Comparison of ENCODE assay signal across 10 cellular contexts in genomic region chr11:59666969-59667368, GRCh38. TPM values are rescaled to one million over a fixed set of nuclear protein-coding genes. Genes with fewer than 3 reads are reported as not detected.
A peak's percentile ranks its signal among the peaks of the same experiment; 100 is the strongest.
DNase-seq lines count a peak whose midpoint lies in the region; ATAC-seq and TF ChIP-seq lines count a peak whose summit lies in the region.
"Had no signal": no experiment of that assay in that cellular context is flagged by ENCODE, and none has a peak within 500 bp of the region (broad histone marks: within the 10 kb centered on the region; RNA-seq: fewer than 3 reads in every experiment).

No MANE protein-coding gene starts in this region.

- peak overlapping the region; percentile 96 for H3K27ac ChIP-seq in GM23248
- no peak overlapping the region for H3K27ac ChIP-seq in PC-9
- H3K27ac ChIP-seq in gastrocnemius medialis: peak overlapping the region in 3 of 4 donors; percentile 95 to 99 (median 98)

- peak; percentile 57 for DNase-seq in GM23248
- no peak for DNase-seq in PC-9
- no peak for DNase-seq in epithelial cell of proximal tubule (ENCODE audit: low read depth)
- no peak for DNase-seq in gastrocnemius medialis
- no peak for DNase-seq in left lobe of liver (ENCODE audit: low spot score)
- DNase-seq in midbrain (lab: John Stamatoyannopoulos, UW): no peak
- no peak for DNase-seq in NCI-H526 treated with DMSO at 0.1 percent for 48 hours (lab: John Stamatoyannopoulos, UW)
- DNase-seq: NCI-H226 had no signal

- H3K9ac ChIP-seq in GM23248: peak overlapping the region; percentile 92

- H3K4me3 ChIP-seq in GM23248: peak overlapping the region; percentile 84
- peak overlapping the region; percentile 81; the same call in 1 of the 2 replicates for H3K4me3 ChIP-seq in PC-9
- H3K4me3 ChIP-seq in epithelial cell of proximal tubule (ENCODE audit: low read depth, low read length): peak overlapping the region; percentile 87
- no peak overlapping the region for H3K4me3 ChIP-seq in gastrocnemius medialis

- TF ChIP-seq CTCF in PC-9 (conservative IDR thresholded peaks at IDR 0.05) (no peak), epithelial cell of proximal tubule (conservative IDR thresholded peaks at IDR 0.05; ENCODE audit: low read depth, low read length) (no peak), gastrocnemius medialis (IDR thresholded peaks at IDR 0.05 in 4 of 5, conservative IDR thresholded peaks at IDR 0.05 in 1 of 5) (no peak)

- H3K9me2 ChIP-seq in GM23248 (ENCODE audit: insufficient read depth) (no peaks in the 10 kb centered on the region), PC-9 (ENCODE audit: insufficient read depth) (no peaks in the 10 kb centered on the region)

- H3K36me3 ChIP-seq in GM23248 (ENCODE audit: low read depth) (peaks cover 47% of the 10 kb centered on the region), PC-9 (ENCODE audit: low read depth) (peaks cover 36% of the 10 kb centered on the region), gastrocnemius medialis (peaks cover 0 to 45% of the 10 kb centered on the region in 2 donors)

- ATAC-seq in gastrocnemius medialis (no peak), left lobe of liver (no peak)

- H3K79me2 ChIP-seq in GM23248 (ENCODE audit: insufficient read depth) (peaks cover 67% of the 10 kb centered on the region), PC-9 (ENCODE audit: low read depth) (peaks cover 53% of the 10 kb centered on the region)

- peaks cover 19% of the 10 kb centered on the region for H3K4me1 ChIP-seq in GM23248 (ENCODE audit: insufficient read depth)
- peaks cover 25% of the 10 kb centered on the region for H3K4me1 ChIP-seq in PC-9 (replicated peaks; ENCODE audit: insufficient read depth)
- H3K4me1 ChIP-seq in gastrocnemius medialis: peaks cover 19 to 30% of the 10 kb centered on the region in 2 donors

- H3K27me3 ChIP-seq in GM23248 (replicated peaks; ENCODE audit: insufficient read depth): no peaks in the 10 kb centered on the region
- H3K27me3 ChIP-seq in PC-9 (ENCODE audit: insufficient read depth, low read depth): no peaks in the 10 kb centered on the region
- no peaks in the 10 kb centered on the region for H3K27me3 ChIP-seq in gastrocnemius medialis

- in situ Hi-C loops in GM23248 (cut with MboI) (no loop called here), gastrocnemius medialis (cut with MboI; ENCODE audit: low sequenced_read_pairs in 4 of 4) (loop anchor here in 3 of 4 donors (5.0 to 10.0 kb wide), 3 partner anchors 50 to 130 kb away; partner anchors contain the start of gene OSBP (in 2 of the 3))

- H3K9me3 ChIP-seq in GM23248 (ENCODE audit: low read depth): no peaks in the 10 kb centered on the region
- H3K9me3 ChIP-seq in PC-9 (ENCODE audit: insufficient read depth, low read depth): no peaks in the 10 kb centered on the region
- no peaks in the 10 kb centered on the region for H3K9me3 ChIP-seq in gastrocnemius medialis

- H4K20me1 ChIP-seq in GM23248 (ENCODE audit: insufficient read depth) (no peaks in the 10 kb centered on the region), PC-9 (ENCODE audit: insufficient read depth) (peaks cover 25% of the 10 kb centered on the region)

- peaks cover 25% of the 10 kb centered on the region for H3F3A ChIP-seq in GM23248 (ENCODE audit: insufficient read depth)
- H3F3A ChIP-seq in PC-9 (ENCODE audit: insufficient read depth, low read depth): peaks cover 23% of the 10 kb centered on the region; the same call in 1 of the 2 replicates

- intact Hi-C loops in PC-9 (cut with micrococcal nuclease; ENCODE audit: unreplicated experiment) (loop anchor here (5.0 kb wide), 1 partner anchor 480 kb away; no protein-coding TSS in a partner anchor), gastrocnemius medialis (cut with DNase I; ENCODE audit: low total_unique reads) (loop anchor here (5.0 kb wide), 1 partner anchor 1090 kb away; the partner anchor contains the start of genes LPXN and ZFP91)

- H3K4me2 ChIP-seq in GM23248 (ENCODE audit: unreplicated experiment) (peak overlapping the region; percentile 95), PC-9 (peak overlapping the region; percentile 84)

- CTCF ChIA-PET in PC-9 (lab: Charles Lee): no interaction called here

- H2AFZ ChIP-seq in GM23248: peak overlapping the region; percentile 17
- H2AFZ ChIP-seq in PC-9: no peak overlapping the region

- POLR2A ChIA-PET in PC-9 (lab: Charles Lee; ENCODE audit: unreplicated experiment): interaction anchor here (0.7 kb wide), 1 partner anchor 542 kb away, joined by 7 read pairs; no protein-coding TSS in a partner anchor

- WGBS in GM23248 (ENCODE audit: low coverage in 1 of 2, low lambda C conversion rate in 2 of 2, missing lambda C conversion rate in 2 of 2), 2 experiments: 4 to 7% methylated on average over 1 of the region's 1 CpG

- no peak for TF ChIP-seq POLR2A in gastrocnemius medialis (IDR thresholded peaks at IDR 0.05)

- BruUV-seq in PC-9 (replicated peaks; lab: Mats Ljungman, UMichigan): no TSS peak

RNA-seq across cellular contexts. Expression of gene PATL1, which starts 1.9 kb away (rescaled TPM):
- 9.6 and 12.5 TPM in 2 replicates for total RNA-seq in GM23248 (2014; rRNA removed; shearing (Covaris generic))
- 8.5 and 10.7 TPM in 2 replicates for polyA plus RNA-seq in GM23248 (2016; fragmentation: Nextera tagmentation; extraction: Ambion mirVana)
- total RNA-seq in PC-9 (2021) (33.5 and 55.0 TPM in 2 replicates), epithelial cell of proximal tubule (19.3 and 21.9 TPM in 2 replicates), gastrocnemius medialis (10 to 100 TPM; 19.0 to 29.9 (median 26.2) TPM), left lobe of liver (16.7 TPM)

RNA-seq across cellular contexts. Expression of gene OR10V1, which starts 46.7 kb away (rescaled TPM):
- not detected in 2 replicates for total RNA-seq in GM23248 (2014; rRNA removed; shearing (Covaris generic))
- not detected in 2 replicates for polyA plus RNA-seq in GM23248 (2016; fragmentation: Nextera tagmentation; extraction: Ambion mirVana)
- total RNA-seq in PC-9 (2021) (not detected in 2 replicates), epithelial cell of proximal tubule (not detected in 2 replicates), gastrocnemius medialis (not detected), left lobe of liver (not detected)
- total RNA-seq: renal cortical epithelial cell had no signal
- polyA plus RNA-seq: thymus had no signal

RNA-seq across cellular contexts. Expression of gene OSBP, which starts 51.4 kb away (rescaled TPM):
- total RNA-seq in GM23248 (2014; rRNA removed; shearing (Covaris generic)): 17.2 and 26.4 TPM in 2 replicates
- polyA plus RNA-seq in GM23248 (2016; fragmentation: Nextera tagmentation; extraction: Ambion mirVana): 10.7 and 12.8 TPM in 2 replicates
- total RNA-seq in PC-9 (2021) (40.4 and 49.7 TPM in 2 replicates), epithelial cell of proximal tubule (12.3 and 15.1 TPM in 2 replicates), gastrocnemius medialis (10 to 100 TPM; 27.4 to 45.2 (median 34.9) TPM), left lobe of liver (57.7 TPM)

Comparison
In these comparisons a context has a peak if more than half of its experiments do, and no peak if none do; other contexts are left out.
1. H3K4me3 ChIP-seq: peak in GM23248 (single experiment), PC-9 (single experiment) and epithelial cell of proximal tubule (single experiment); none in gastrocnemius medialis (0 of 4).